1 cellular context compared by ENCODE assay signal in the genomic region with DNA sequence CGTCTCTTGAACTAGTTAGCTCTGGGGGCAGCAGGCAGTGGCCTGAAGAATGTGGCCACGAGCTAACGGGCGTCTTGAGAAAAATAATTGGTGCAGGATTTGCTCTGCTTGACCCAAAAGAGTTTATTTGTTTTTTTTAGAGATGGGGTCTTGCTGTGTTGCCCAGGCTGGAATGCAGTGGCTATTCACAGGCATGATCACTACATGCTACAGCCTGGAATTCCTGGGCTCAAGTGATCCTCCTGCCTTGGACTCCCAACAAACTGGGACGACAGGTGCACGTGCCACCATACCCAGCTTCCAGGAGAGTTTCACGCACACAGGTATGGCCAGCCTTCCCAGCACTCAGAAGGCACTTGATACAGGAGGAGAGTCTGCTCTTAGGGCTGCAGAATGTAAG.
TF ChIP-seq lines count a peak whose summit lies in the region.

No MANE protein-coding gene starts in this region.

TF ChIP-seq in HEK293, 187 proteins besides CTCF, POLR2A, EP300 and RAD21:
- TF ChIP-seq, protein P1, sequence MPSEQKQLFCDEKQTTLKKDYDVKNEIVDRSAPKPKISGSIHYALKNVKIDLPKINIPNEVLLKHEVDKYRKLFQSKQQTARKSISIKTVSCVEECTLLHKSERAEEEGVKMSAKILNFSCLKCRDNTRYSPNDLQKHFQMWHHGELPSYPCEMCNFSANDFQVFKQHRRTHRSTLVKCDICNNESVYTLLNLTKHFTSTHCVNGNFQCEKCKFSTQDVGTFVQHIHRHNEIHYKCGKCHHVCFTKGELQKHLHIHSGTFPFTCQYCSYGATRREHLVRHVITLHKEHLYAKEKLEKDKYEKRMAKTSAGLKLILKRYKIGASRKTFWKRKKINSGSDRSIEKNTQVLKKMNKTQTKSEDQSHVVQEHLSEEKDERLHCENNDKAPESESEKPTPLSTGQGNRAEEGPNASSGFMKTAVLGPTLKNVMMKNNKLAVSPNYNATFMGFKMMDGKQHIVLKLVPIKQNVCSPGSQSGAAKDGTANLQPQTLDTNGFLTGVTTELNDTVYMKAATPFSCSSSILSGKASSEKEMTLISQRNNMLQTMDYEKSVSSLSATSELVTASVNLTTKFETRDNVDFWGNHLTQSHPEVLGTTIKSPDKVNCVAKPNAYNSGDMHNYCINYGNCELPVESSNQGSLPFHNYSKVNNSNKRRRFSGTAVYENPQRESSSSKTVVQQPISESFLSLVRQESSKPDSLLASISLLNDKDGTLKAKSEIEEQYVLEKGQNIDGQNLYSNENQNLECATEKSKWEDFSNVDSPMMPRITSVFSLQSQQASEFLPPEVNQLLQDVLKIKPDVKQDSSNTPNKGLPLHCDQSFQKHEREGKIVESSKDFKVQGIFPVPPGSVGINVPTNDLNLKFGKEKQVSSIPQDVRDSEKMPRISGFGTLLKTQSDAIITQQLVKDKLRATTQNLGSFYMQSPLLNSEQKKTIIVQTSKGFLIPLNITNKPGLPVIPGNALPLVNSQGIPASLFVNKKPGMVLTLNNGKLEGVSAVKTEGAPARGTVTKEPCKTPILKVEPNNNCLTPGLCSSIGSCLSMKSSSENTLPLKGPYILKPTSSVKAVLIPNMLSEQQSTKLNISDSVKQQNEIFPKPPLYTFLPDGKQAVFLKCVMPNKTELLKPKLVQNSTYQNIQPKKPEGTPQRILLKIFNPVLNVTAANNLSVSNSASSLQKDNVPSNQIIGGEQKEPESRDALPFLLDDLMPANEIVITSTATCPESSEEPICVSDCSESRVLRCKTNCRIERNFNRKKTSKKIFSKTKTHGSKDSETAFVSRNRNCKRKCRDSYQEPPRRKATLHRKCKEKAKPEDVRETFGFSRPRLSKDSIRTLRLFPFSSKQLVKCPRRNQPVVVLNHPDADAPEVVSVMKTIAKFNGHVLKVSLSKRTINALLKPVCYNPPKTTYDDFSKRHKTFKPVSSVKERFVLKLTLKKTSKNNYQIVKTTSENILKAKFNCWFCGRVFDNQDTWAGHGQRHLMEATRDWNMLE (tag by site-specific recombination; conservative IDR thresholded peaks at IDR 0.05; ENCODE audit: low read depth), result no peak
- TF ChIP-seq ZNF423 (tag by site-specific recombination; IDR thresholded peaks at IDR 0.05) (no peak), ZNF626 (tag by site-specific recombination; IDR thresholded peaks at IDR 0.05) (no peak), ZNF121 (tag by site-specific recombination; IDR thresholded peaks at IDR 0.05) (peak; percentile 73; the same call in 1 of the 2 replicates), RBAK (tag by site-specific recombination; IDR thresholded peaks at IDR 0.05) (no peak), ZNF654 (tag by site-specific recombination; IDR thresholded peaks at IDR 0.05; ENCODE audit: low read depth) (no peak), ZNF341 (tag by site-specific recombination; IDR thresholded peaks at IDR 0.05; ENCODE audit: low read depth) (no peak)
- TF ChIP-seq, protein P2, sequence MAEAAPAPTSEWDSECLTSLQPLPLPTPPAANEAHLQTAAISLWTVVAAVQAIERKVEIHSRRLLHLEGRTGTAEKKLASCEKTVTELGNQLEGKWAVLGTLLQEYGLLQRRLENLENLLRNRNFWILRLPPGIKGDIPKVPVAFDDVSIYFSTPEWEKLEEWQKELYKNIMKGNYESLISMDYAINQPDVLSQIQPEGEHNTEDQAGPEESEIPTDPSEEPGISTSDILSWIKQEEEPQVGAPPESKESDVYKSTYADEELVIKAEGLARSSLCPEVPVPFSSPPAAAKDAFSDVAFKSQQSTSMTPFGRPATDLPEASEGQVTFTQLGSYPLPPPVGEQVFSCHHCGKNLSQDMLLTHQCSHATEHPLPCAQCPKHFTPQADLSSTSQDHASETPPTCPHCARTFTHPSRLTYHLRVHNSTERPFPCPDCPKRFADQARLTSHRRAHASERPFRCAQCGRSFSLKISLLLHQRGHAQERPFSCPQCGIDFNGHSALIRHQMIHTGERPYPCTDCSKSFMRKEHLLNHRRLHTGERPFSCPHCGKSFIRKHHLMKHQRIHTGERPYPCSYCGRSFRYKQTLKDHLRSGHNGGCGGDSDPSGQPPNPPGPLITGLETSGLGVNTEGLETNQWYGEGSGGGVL (tag by site-specific recombination; IDR thresholded peaks at IDR 0.05), result no peak
